In the genomic region with DNA sequence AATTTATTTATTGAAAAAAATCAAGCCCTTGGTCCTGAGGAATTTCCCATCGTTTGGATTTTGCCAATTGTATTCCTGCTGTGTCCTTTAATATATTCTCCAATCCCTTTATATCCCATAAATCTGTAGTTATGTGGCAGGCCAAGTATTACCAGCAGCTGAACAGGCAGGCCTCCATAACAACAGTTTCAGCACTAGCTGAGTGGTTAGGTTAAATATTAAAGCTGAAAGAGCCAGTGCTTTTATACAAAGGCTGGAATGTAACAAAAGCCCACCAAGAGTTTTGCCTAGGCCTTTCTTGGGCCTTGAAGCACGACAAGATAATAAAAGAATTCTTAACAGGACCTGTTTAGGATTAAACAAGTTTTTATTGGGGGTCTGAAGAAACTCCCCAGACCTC, we compare ENCODE assay signal across 23 cellular contexts.
A peak's percentile ranks its signal among the peaks of the same experiment; 100 is the strongest.
DNase-seq lines count a peak whose midpoint lies in the region; ATAC-seq and TF ChIP-seq lines count a peak whose summit lies in the region.
"Had no signal": no experiment of that assay in that cellular context is flagged by ENCODE, and none has a peak within 500 bp of the region (broad histone marks: within the 10 kb centered on the region; RNA-seq: fewer than 3 reads in every experiment).

No MANE protein-coding gene starts in this region.

- no peak for TF ChIP-seq CTCF in nephron (IDR thresholded peaks at IDR 0.05; ENCODE audit: unreplicated experiment in 3 of 3)

- H3K36me3 Mint-ChIP-seq in nephron (ENCODE audit: low read depth), result no peaks in the 10 kb centered on the region
- H3K36me3 Mint-ChIP-seq: CD14-positive monocyte; CD4-positive, alpha-beta memory T cell; CD4-positive, CD25-positive, alpha-beta regulatory T cell; CD8-positive, alpha-beta memory T cell had no signal

- H3K14ac ChIP-seq in neuronal stem cell (ENCODE audit: low read length), result no peak overlapping the region

- no peak overlapping the region for H4K8ac ChIP-seq in neuronal stem cell (ENCODE audit: low read depth, low read length)

- no peak overlapping the region for H2BK12ac ChIP-seq in neuronal stem cell (ENCODE audit: low read length)

- WGBS in neuronal stem cell (ENCODE audit: extremely low coverage in 2 of 2, insufficient read length in 2 of 2, insufficient replicate concordance in 1 of 2), 2 donors, result no CpG with 5 or more reads among the region's 2 CpGs

- no peak overlapping the region for H3K4me3 ChIP-seq in neuronal stem cell (ENCODE audit: low read length in 2 of 2)
- H3K4me3 ChIP-seq: A549, BLaER1 had no signal

- H3K27ac ChIP-seq in neuronal stem cell (replicated peaks; ENCODE audit: low read length), result no peak overlapping the region
- H3K27ac ChIP-seq: 22Rv1, A549, BLaER1 had no signal

- no peak overlapping the region for H3K4me2 ChIP-seq in neuronal stem cell (ENCODE audit: insufficient read depth, low read length, poor library complexity, severe bottlenecking)
- H3K4me2 ChIP-seq: A549, BLaER1 had no signal

- no peak overlapping the region for H3K4ac ChIP-seq in neuronal stem cell (ENCODE audit: low read length)

- no peak overlapping the region for H3K9ac ChIP-seq in neuronal stem cell (ENCODE audit: low read depth, low read length, poor library complexity)
- H3K9ac ChIP-seq: BLaER1 had no signal

- no peak overlapping the region for H2AK5ac ChIP-seq in neuronal stem cell (ENCODE audit: low read depth, low read length)

- no peak overlapping the region for H2BK5ac ChIP-seq in neuronal stem cell (ENCODE audit: low read length)

- peaks cover 2 to 3% of the 10 kb centered on the region in 2 donors for H3K4me1 ChIP-seq in neuronal stem cell (ENCODE audit: control insufficient read depth in 2 of 2, insufficient read depth in 1 of 2, low read depth in 1 of 2, low read length in 2 of 2)
- H3K4me1 ChIP-seq: A549, BE2C, BLaER1 had no signal

- DNase-seq in ACHN (peak; percentile 16), kidney tubule cell (ENCODE audit: low spot score) (peak; percentile 9), neuronal stem cell (ENCODE audit: low spot score) (no peak), activated gamma-delta T cell treated with Interleukin-2 at 50 U/mL for 16 hours (no peak), DMS53 treated with DMSO at 0.1 percent for 48 hours (lab: John Stamatoyannopoulos, UW; ENCODE audit: unreplicated experiment) (no peak)
- DNase-seq: BE2C; C1 segment of cervical spinal cord; CD4-positive, alpha-beta memory T cell; CD4-positive, CD25-positive, alpha-beta regulatory T cell; CD8-positive, alpha-beta memory T cell; COR-L47; DMS 273 treated with DMSO at 0.1 percent for 48 hours; DMS153; DMS53; DMS79 treated with DMSO at 0.1 percent for 48 hours; GF-D8 had no signal

- no peaks in the 10 kb centered on the region for H3K27me3 ChIP-seq in neuronal stem cell (ENCODE audit: control insufficient read depth in 3 of 3, insufficient read depth in 3 of 3, low read depth in 1 of 3, low read length in 3 of 3)
- H3K27me3 ChIP-seq: BE2C, BLaER1 had no signal

- no peaks in the 10 kb centered on the region for H3K9me3 ChIP-seq in neuronal stem cell (replicated peaks in 1 of 2; ENCODE audit: control insufficient read depth in 2 of 2, insufficient read depth in 1 of 2, low read depth in 1 of 2, low read length in 2 of 2)
- H3K9me3 ChIP-seq: A549, BE2C, BLaER1 had no signal

- in situ Hi-C loops in ACHN (cut with HindIII; ENCODE audit: low pct_ligation_motif_present, low pct_unique_long_range_greater_than_20kb, low sequenced_read_pairs), result no loop called here

- H3K27ac Mint-ChIP-seq in nephron, result peak overlapping the region; percentile 63 to 91 (median 89)
- H3K27ac Mint-ChIP-seq: CD14-positive monocyte; CD4-positive, alpha-beta memory T cell; CD4-positive, CD25-positive, alpha-beta regulatory T cell; CD8-positive, alpha-beta memory T cell had no signal

- no peaks in the 10 kb centered on the region for H3K79me1 ChIP-seq in neuronal stem cell (ENCODE audit: low read depth, low read length)

- H3K36me3 ChIP-seq in neuronal stem cell (replicated peaks in 1 of 2; ENCODE audit: control insufficient read depth in 2 of 2, insufficient read depth in 2 of 2, low read length in 2 of 2), result no peaks in the 10 kb centered on the region
- H3K36me3 ChIP-seq: BE2C, BLaER1 had no signal

- ATAC-seq in HG03469 (IDR thresholded peaks at IDR 0.05; ENCODE audit: unreplicated experiment), result no peak
- no peak for ATAC-seq in HG03280 (IDR thresholded peaks at IDR 0.05; ENCODE audit: unreplicated experiment)
- ATAC-seq: A549 had no signal

- no peaks in the 10 kb centered on the region for H3K4me1 Mint-ChIP-seq in nephron
- H3K4me1 Mint-ChIP-seq: CD14-positive monocyte; CD4-positive, alpha-beta memory T cell; CD4-positive, CD25-positive, alpha-beta regulatory T cell; CD8-positive, alpha-beta memory T cell had no signal

- H2BK120ac ChIP-seq in neuronal stem cell (ENCODE audit: low read depth, low read length), result no peak overlapping the region

- H3K27me3 Mint-ChIP-seq in nephron (ENCODE audit: low read depth), result no peaks in the 10 kb centered on the region
- H3K27me3 Mint-ChIP-seq: CD4-positive, CD25-positive, alpha-beta regulatory T cell; CD8-positive, alpha-beta memory T cell had no signal

- H2AFZ ChIP-seq in neuronal stem cell (ENCODE audit: low read length), result peak overlapping the region; percentile 67

- H3K4me3 Mint-ChIP-seq in nephron, result no peak overlapping the region
- H3K4me3 Mint-ChIP-seq: CD14-positive monocyte; CD4-positive, alpha-beta memory T cell; CD4-positive, CD25-positive, alpha-beta regulatory T cell; CD8-positive, alpha-beta memory T cell had no signal

- H3K23ac ChIP-seq in neuronal stem cell (ENCODE audit: low read depth, low read length, poor library complexity), result no peak overlapping the region

- no peak overlapping the region for H2BK15ac ChIP-seq in neuronal stem cell (ENCODE audit: low read length)

- H4K91ac ChIP-seq in neuronal stem cell (ENCODE audit: low read depth, low read length, poor library complexity), result no peak overlapping the region

- no peak overlapping the region for H3K18ac ChIP-seq in neuronal stem cell (ENCODE audit: low read length)

- H3K9me3 Mint-ChIP-seq in nephron, result no peaks in the 10 kb centered on the region
- H3K9me3 Mint-ChIP-seq: CD14-positive monocyte had no signal

Comparison
In these comparisons a context has a peak if more than half of its experiments do, and no peak if none do; other contexts are left out.
1. DNase-seq: peak in ACHN (single experiment) and kidney tubule cell (single experiment); none in neuronal stem cell (single experiment), activated gamma-delta T cell treated with Interleukin-2 at 50 U/mL for 16 hours (single experiment) and DMS53 treated with DMSO at 0.1 percent for 48 hours (single experiment).